ENCODE assay signal across 9 cellular contexts in the genomic region with DNA sequence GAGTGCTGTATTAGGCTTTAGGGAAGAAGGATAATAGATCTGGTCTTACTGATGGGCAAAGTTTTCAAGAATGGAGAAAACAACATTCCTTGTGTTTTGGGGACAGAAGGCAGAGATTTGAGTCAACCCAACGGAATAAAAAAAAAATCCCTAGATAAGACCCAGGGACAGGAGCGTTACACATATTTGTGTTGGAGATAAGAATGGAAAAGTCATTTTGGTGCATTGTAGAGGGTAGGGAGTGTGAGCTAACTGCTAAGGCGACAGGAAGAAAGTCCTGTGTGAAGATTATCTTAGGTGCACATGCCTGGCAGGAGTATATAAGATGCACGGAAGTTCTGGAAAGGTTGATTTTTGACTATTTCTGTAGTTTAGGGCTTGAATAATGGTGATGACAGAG.
"Had no signal": no experiment of that assay in that cellular context is flagged by ENCODE, and none has a peak within 500 bp of the region (broad histone marks: within the 10 kb centered on the region; RNA-seq: fewer than 3 reads in every experiment).

No MANE protein-coding gene starts in this region.

- FAIRE-seq: HTR-8/SVneo, K562 had no signal

- H3K4me3 ChIP-seq: GM23248, K562 had no signal

- H2AFZ ChIP-seq: GM23248 had no signal

- DNase-seq: GM23248, GOT3, H9, HCEC 1CT, IMR-90, Kasumi-1, KG1 had no signal

- ATAC-seq: K562 had no signal

- H3K9ac ChIP-seq: GM23248 had no signal

- H3K27ac ChIP-seq: GM23248 had no signal
